24 cellular contexts compared by ENCODE assay signal in genomic region chr7:53983505-53983904, GRCh38.
"Had no signal": no experiment of that assay in that cellular context is flagged by ENCODE, and none has a peak within 500 bp of the region (broad histone marks: within the 10 kb centered on the region; RNA-seq: fewer than 3 reads in every experiment).

No MANE protein-coding gene starts in this region.

- H3K4me1 ChIP-seq: colonic mucosa, esophagus muscularis mucosa, esophagus squamous epithelium, foreskin keratinocyte, gastrocnemius medialis, gastroesophageal sphincter, heart left ventricle, heart right ventricle had no signal

- H3K4me3 ChIP-seq: colonic mucosa, coronary artery, dorsolateral prefrontal cortex, esophagus muscularis mucosa, esophagus squamous epithelium, gastrocnemius medialis, gastroesophageal sphincter, heart left ventricle had no signal

- H3K9me3 ChIP-seq: colonic mucosa, esophagus squamous epithelium, gastrocnemius medialis, gastroesophageal sphincter had no signal

- DNase-seq: colonic mucosa; cortex of kidney; dermis blood vessel endothelial cell; dorsolateral prefrontal cortex; effector CD4-positive, alpha-beta T cell; effector CD8-positive, alpha-beta T cell; effector memory CD4-positive, alpha-beta T cell; effector memory CD8-positive, alpha-beta T cell; endodermal cell; erythroblast; esophagus squamous epithelium; foreskin fibroblast; foreskin keratinocyte; foreskin melanocyte; gastrocnemius medialis; glutamatergic neuron; head of caudate nucleus; heart left ventricle had no signal

- H3K27me3 ChIP-seq: colonic mucosa, dorsolateral prefrontal cortex, esophagus muscularis mucosa, esophagus squamous epithelium, foreskin keratinocyte, gastrocnemius medialis, gastroesophageal sphincter, heart left ventricle, heart right ventricle had no signal

- ATAC-seq: effector memory CD8-positive, alpha-beta T cell; esophagus mucosa; foreskin keratinocyte; gastrocnemius medialis; gastroesophageal sphincter had no signal

- H3K27ac ChIP-seq: colonic mucosa, coronary artery, dorsolateral prefrontal cortex, epithelial cell of prostate, esophagus muscularis mucosa, esophagus squamous epithelium, foreskin keratinocyte, gastrocnemius medialis, gastroesophageal sphincter had no signal

- H3K36me3 ChIP-seq: colonic mucosa, esophagus muscularis mucosa, esophagus squamous epithelium, gastrocnemius medialis, gastroesophageal sphincter, heart left ventricle, heart right ventricle had no signal
